In genomic region chr7:156764016-156764669, GRCh38 we compare ENCODE assay signal across 9 cellular contexts.
DNase-seq lines count a peak whose midpoint lies in the region; ATAC-seq and TF ChIP-seq lines count a peak whose summit lies in the region.
"Had no signal": no experiment of that assay in that cellular context is flagged by ENCODE, and none has a peak within 500 bp of the region (broad histone marks: within the 10 kb centered on the region; RNA-seq: fewer than 3 reads in every experiment).

No MANE protein-coding gene starts in this region.

- no peak overlapping the region for H3K27ac ChIP-seq in left ventricle myocardium inferior (replicated peaks)
- H3K27ac ChIP-seq in gastrocnemius medialis: no peak overlapping the region
- no peak overlapping the region for H3K27ac ChIP-seq in naive thymus-derived CD4-positive, alpha-beta T cell (ENCODE audit: low read depth, low read length)
- H3K27ac ChIP-seq: neutrophil had no signal

- in situ Hi-C loops in gastrocnemius medialis (cut with MboI; ENCODE audit: low sequenced_read_pairs in 4 of 4): no loop called here

- no peaks in the 10 kb centered on the region for H3K27me3 ChIP-seq in adipocyte (replicated peaks; ENCODE audit: control insufficient read depth, insufficient read depth, low read length)
- no peaks in the 10 kb centered on the region for H3K27me3 ChIP-seq in left ventricle myocardium inferior (ENCODE audit: low read depth)
- no peaks in the 10 kb centered on the region for H3K27me3 ChIP-seq in gastrocnemius medialis
- H3K27me3 ChIP-seq in naive thymus-derived CD4-positive, alpha-beta T cell (ENCODE audit: control insufficient read depth in 2 of 2, insufficient read depth in 2 of 2, low read length in 2 of 2): no peaks in the 10 kb centered on the region
- H3K27me3 ChIP-seq: neutrophil had no signal

- H3K27me3 Mint-ChIP-seq in naive thymus-derived CD4-positive, alpha-beta T cell: no peaks in the 10 kb centered on the region

- TF ChIP-seq CTCF in left ventricle myocardium inferior (IDR thresholded peaks at IDR 0.05; ENCODE audit: borderline replicate concordance) (peak; percentile 76), gastrocnemius medialis (IDR thresholded peaks at IDR 0.05 in 4 of 5, conservative IDR thresholded peaks at IDR 0.05 in 1 of 5) (peak in 3 of 5 experiments; percentile 21 to 53 (median 44))

- H3K36me3 ChIP-seq in adipocyte (ENCODE audit: control insufficient read depth, insufficient read depth, low read length, severe bottlenecking) (peaks cover 3% of the 10 kb centered on the region), left ventricle myocardium inferior (peaks cover 17% of the 10 kb centered on the region), gastrocnemius medialis (peaks cover 0 to 19% of the 10 kb centered on the region in 2 donors)
- peaks cover 0 to 12% (median 3%) of the 10 kb centered on the region in 3 experiments for H3K36me3 ChIP-seq in naive thymus-derived CD4-positive, alpha-beta T cell (ENCODE audit: control insufficient read depth in 2 of 3, insufficient read depth in 3 of 3, low read length in 3 of 3)

- H3K9ac ChIP-seq in adipocyte (ENCODE audit: low read length): no peak overlapping the region

- peaks cover 15 to 50% (median 37%) of the 10 kb centered on the region in 5 donors for H3K36me3 Mint-ChIP-seq in naive thymus-derived CD4-positive, alpha-beta T cell

- no peak overlapping the region for H3K27ac Mint-ChIP-seq in naive thymus-derived CD4-positive, alpha-beta T cell

- no peak overlapping the region for H3K4me3 Mint-ChIP-seq in naive thymus-derived CD4-positive, alpha-beta T cell

- intact Hi-C loops in left ventricle myocardium inferior (cut with micrococcal nuclease) (no loop called here), gastrocnemius medialis (cut with DNase I; ENCODE audit: low total_unique reads) (no loop called here)
- intact Hi-C loops in naive thymus-derived CD4-positive, alpha-beta T cell (cut with micrococcal nuclease): no loop called here

- H3K9me3 ChIP-seq in adipocyte (ENCODE audit: control insufficient read depth, low read length) (peaks cover 2% of the 10 kb centered on the region), left ventricle myocardium inferior (replicated peaks) (no peaks in the 10 kb centered on the region), gastrocnemius medialis (no peaks in the 10 kb centered on the region)
- peaks cover 0 to 3% (median 0%) of the 10 kb centered on the region in 3 experiments for H3K9me3 ChIP-seq in naive thymus-derived CD4-positive, alpha-beta T cell (ENCODE audit: control insufficient read depth in 2 of 3, low read length in 3 of 3)
- H3K9me3 ChIP-seq: neutrophil had no signal

- ATAC-seq in gastrocnemius medialis: peak; percentile 33 to 62
- no peak for ATAC-seq in GM21423 (IDR thresholded peaks at IDR 0.05; ENCODE audit: unreplicated experiment)
- ATAC-seq in naive thymus-derived CD4-positive, alpha-beta T cell: no peak
- no peak for ATAC-seq in GM18519 (IDR thresholded peaks at IDR 0.05; ENCODE audit: low FRiP score, unreplicated experiment)

- H3K4me1 Mint-ChIP-seq in naive thymus-derived CD4-positive, alpha-beta T cell: peaks cover 0 to 15% (median 2%) of the 10 kb centered on the region in 7 donors

- TF ChIP-seq POLR2A in gastrocnemius medialis (IDR thresholded peaks at IDR 0.05): no peak

- no peak overlapping the region for H3K4me3 ChIP-seq in adipocyte (ENCODE audit: low read length)
- no peak overlapping the region for H3K4me3 ChIP-seq in left ventricle myocardium inferior
- H3K4me3 ChIP-seq in gastrocnemius medialis: no peak overlapping the region
- no peak overlapping the region for H3K4me3 ChIP-seq in naive thymus-derived CD4-positive, alpha-beta T cell (ENCODE audit: low read length)

- no peaks in the 10 kb centered on the region for H3K4me1 ChIP-seq in adipocyte (ENCODE audit: control insufficient read depth, insufficient read depth, low read length)
- H3K4me1 ChIP-seq in left ventricle myocardium inferior: no peaks in the 10 kb centered on the region
- peaks cover 0 to 3% of the 10 kb centered on the region in 2 donors for H3K4me1 ChIP-seq in gastrocnemius medialis
- no peaks in the 10 kb centered on the region for H3K4me1 ChIP-seq in naive thymus-derived CD4-positive, alpha-beta T cell (ENCODE audit: control insufficient read depth in 2 of 2, insufficient read depth in 2 of 2, low read length in 2 of 2)

- DNase-seq in ELF-1 (ENCODE audit: low read depth, low spot score) (peak; percentile 32), NCI-H146 treated with DMSO at 0.1 percent for 48 hours (lab: John Stamatoyannopoulos, UW; ENCODE audit: unreplicated experiment) (peak; percentile 75), adipocyte (ENCODE audit: low read depth) (peak; percentile 84), left ventricle myocardium inferior (peak; percentile 56), gastrocnemius medialis (peak in 1 of 2 donors; percentile 23)
- DNase-seq in naive thymus-derived CD4-positive, alpha-beta T cell: no peak

- POLR2A ChIA-PET in naive thymus-derived CD4-positive, alpha-beta T cell (lab: Charles Lee): no interaction called here

- peaks cover 0 to 11% (median 6%) of the 10 kb centered on the region in 11 donors for H3K9me3 Mint-ChIP-seq in naive thymus-derived CD4-positive, alpha-beta T cell

- CTCF ChIA-PET in naive thymus-derived CD4-positive, alpha-beta T cell (lab: Charles Lee): no interaction called here

Comparison
In these comparisons a context has a peak if more than half of its experiments do, and no peak if none do; other contexts are left out.
1. DNase-seq: peak in ELF-1 (single experiment), NCI-H146 treated with DMSO at 0.1 percent for 48 hours (single experiment), adipocyte (single experiment) and left ventricle myocardium inferior (single experiment); none in naive thymus-derived CD4-positive, alpha-beta T cell (0 of 9).
2. ATAC-seq: peak in gastrocnemius medialis (2 of 2); none in GM21423 (single experiment), naive thymus-derived CD4-positive, alpha-beta T cell (single experiment) and GM18519 (single experiment).